8 cellular contexts compared by ENCODE assay signal in genomic region chr14:68285421-68286179, GRCh38.
DNase-seq lines count a peak whose midpoint lies in the region; ATAC-seq and TF ChIP-seq lines count a peak whose summit lies in the region.

No MANE protein-coding gene starts in this region.

- H3K4me1 Mint-ChIP-seq in stimulated activated effector memory CD8-positive, alpha-beta T cell treated with anti-CD3 and anti-CD28 coated beads, Interleukin-12 subunit alpha, Interleukin-12 subunit beta, amount 100 ng/mL, for 72 hours = peaks cover 65% of the 10 kb centered on the region

- H3K27ac ChIP-seq in GM23248 (no peak overlapping the region), gastroesophageal sphincter (peak overlapping the region in 3 of 4 donors; percentile 25 to 46 (median 41))

- no peaks in the 10 kb centered on the region for H3K36me3 Mint-ChIP-seq in stimulated activated effector memory CD8-positive, alpha-beta T cell treated with anti-CD3 and anti-CD28 coated beads, Interleukin-12 subunit alpha, Interleukin-12 subunit beta, amount 100 ng/mL, for 72 hours

- H3K4me3 ChIP-seq in GM23248 (no peak overlapping the region), gastroesophageal sphincter (no peak overlapping the region)

- peak overlapping the region; percentile 57 for H3K4me3 Mint-ChIP-seq in stimulated activated effector memory CD8-positive, alpha-beta T cell treated with anti-CD3 and anti-CD28 coated beads, Interleukin-12 subunit alpha, Interleukin-12 subunit beta, amount 100 ng/mL, for 72 hours

- no peaks in the 10 kb centered on the region for H4K20me1 ChIP-seq in GM23248 (ENCODE audit: insufficient read depth)

- H3K27me3 ChIP-seq in GM23248 (replicated peaks; ENCODE audit: insufficient read depth) (no peaks in the 10 kb centered on the region), gastroesophageal sphincter (no peaks in the 10 kb centered on the region)

- DNase-seq in GM23248 = peak; percentile 23
- DNase-seq in activated CD4-positive, alpha-beta T cell treated with anti-CD3 and anti-CD28 coated beads for 1 hour = peak; percentile 19
- peak; percentile 34 to 72 for DNase-seq in stimulated activated effector memory CD8-positive, alpha-beta T cell treated with anti-CD3 and anti-CD28 coated beads, Interleukin-12 subunit alpha, Interleukin-12 subunit beta, amount 100 ng/mL, for 72 hours (ENCODE audit: low spot score in 2 of 2)
- DNase-seq in HUDEP-2 (lab: John Stamatoyannopoulos, UW; ENCODE audit: unreplicated experiment in 76 of 76) = no peak
- no peak for DNase-seq in NCI-H345 treated with DMSO at 0.1 percent for 48 hours (lab: John Stamatoyannopoulos, UW; ENCODE audit: unreplicated experiment)
- no peak for DNase-seq in cerebellar nuclear complex (lab: John Stamatoyannopoulos, UW)
- DNase-seq in mesenteric fat pad (ENCODE audit: low spot score) = no peak

- no peak overlapping the region for H3K4me2 ChIP-seq in GM23248 (ENCODE audit: unreplicated experiment)

- ATAC-seq in gastroesophageal sphincter = no peak
- peak; percentile 78 for ATAC-seq in stimulated activated effector memory CD8-positive, alpha-beta T cell treated with anti-CD3 and anti-CD28 coated beads, Interleukin-12 subunit alpha, Interleukin-12 subunit beta, amount 100 ng/mL, for 72 hours

- H3K9me3 Mint-ChIP-seq in stimulated activated effector memory CD8-positive, alpha-beta T cell treated with anti-CD3 and anti-CD28 coated beads, Interleukin-12 subunit alpha, Interleukin-12 subunit beta, amount 100 ng/mL, for 72 hours = no peaks in the 10 kb centered on the region

- no peak overlapping the region for H3K9ac ChIP-seq in GM23248

- H3K4me1 ChIP-seq in GM23248 (ENCODE audit: insufficient read depth) = peaks cover 14% of the 10 kb centered on the region; the same call in 1 of the 2 replicates
- H3K4me1 ChIP-seq in gastroesophageal sphincter = peaks cover 0 to 27% (median 4%) of the 10 kb centered on the region in 3 donors

- 63 to 68% methylated on average over 11 of the region's 11 CpGs for whole genome bisulfite sequencing in GM23248 (ENCODE audit: low coverage in 1 of 2, low lambda C conversion rate in 2 of 2, missing lambda C conversion rate in 2 of 2), 2 experiments
- 58 to 83% methylated on average over 7 to 8 of the region's 11 CpGs for WGBS in gastroesophageal sphincter (ENCODE audit: low coverage in 1 of 2), 2 donors

- TF ChIP-seq CTCF in gastroesophageal sphincter (IDR thresholded peaks at IDR 0.05) = no peak

- H3F3A ChIP-seq in GM23248 (ENCODE audit: insufficient read depth) = no peaks in the 10 kb centered on the region; the same call in 1 of the 2 replicates

- H3K36me3 ChIP-seq in GM23248 (ENCODE audit: low read depth) = no peaks in the 10 kb centered on the region
- no peaks in the 10 kb centered on the region for H3K36me3 ChIP-seq in gastroesophageal sphincter

- TF ChIP-seq POLR2A in gastroesophageal sphincter (IDR thresholded peaks at IDR 0.05) = no peak

- H3K79me2 ChIP-seq in GM23248 (ENCODE audit: insufficient read depth) = no peaks in the 10 kb centered on the region

- in situ Hi-C loops in GM23248 (cut with MboI) = no loop called here

- H3K9me3 ChIP-seq in GM23248 (ENCODE audit: low read depth) = no peaks in the 10 kb centered on the region
- H3K9me3 ChIP-seq in gastroesophageal sphincter = no peaks in the 10 kb centered on the region

- no peak overlapping the region for H2AFZ ChIP-seq in GM23248

- no peak for TF ChIP-seq EP300 in gastroesophageal sphincter (IDR thresholded peaks at IDR 0.05)

- no peaks in the 10 kb centered on the region for H3K9me2 ChIP-seq in GM23248 (ENCODE audit: insufficient read depth)

- H3K27ac Mint-ChIP-seq in stimulated activated effector memory CD8-positive, alpha-beta T cell treated with anti-CD3 and anti-CD28 coated beads, Interleukin-12 subunit alpha, Interleukin-12 subunit beta, amount 100 ng/mL, for 72 hours = peak overlapping the region; percentile 92

Comparison
In these comparisons a context has a peak if more than half of its experiments do, and no peak if none do; other contexts are left out.
1. DNase-seq: peak in GM23248 (single experiment), activated CD4-positive, alpha-beta T cell treated with anti-CD3 and anti-CD28 coated beads for 1 hour (single experiment) and stimulated activated effector memory CD8-positive, alpha-beta T cell treated with anti-CD3 and anti-CD28 coated beads, Interleukin-12 subunit alpha, Interleukin-12 subunit beta, amount 100 ng/mL, for 72 hours (2 of 2); none in HUDEP-2 (0 of 76), NCI-H345 treated with DMSO at 0.1 percent for 48 hours (single experiment), cerebellar nuclear complex (0 of 2) and mesenteric fat pad (single experiment).